22 cellular contexts compared by ENCODE assay signal in the genomic region with DNA sequence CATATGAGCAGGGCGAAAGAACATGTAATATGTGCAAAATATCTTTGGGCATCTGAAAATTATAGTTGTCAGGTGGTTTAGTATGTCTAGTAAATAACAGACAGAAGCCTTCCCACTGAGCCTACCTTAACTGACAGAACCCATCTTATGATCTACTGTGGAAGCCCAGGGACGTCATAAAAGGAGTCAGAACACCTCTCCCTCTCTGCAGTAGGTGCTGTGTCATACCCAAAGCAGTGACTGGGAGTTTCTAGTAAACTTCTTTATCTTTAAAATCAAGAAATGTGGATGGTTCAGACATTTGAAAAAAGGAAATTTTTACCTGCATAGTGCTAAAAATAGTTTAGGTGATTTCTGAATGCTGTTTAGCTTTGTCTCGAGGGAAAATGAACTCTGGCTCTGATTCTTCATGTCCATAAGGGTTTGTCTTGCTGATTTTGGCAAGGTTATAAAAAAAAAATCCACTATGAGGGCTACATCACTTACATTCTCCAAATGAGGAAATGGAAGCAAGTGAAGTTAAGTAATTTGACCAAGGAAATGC.
"Had no signal": no experiment of that assay in that cellular context is flagged by ENCODE, and none has a peak within 500 bp of the region (broad histone marks: within the 10 kb centered on the region; RNA-seq: fewer than 3 reads in every experiment).

No MANE protein-coding gene starts in this region.

- H3K27me3 ChIP-seq: adrenal gland, ascending aorta, dorsolateral prefrontal cortex, hepatocyte, left lung, ovary, right atrium auricular region, upper lobe of left lung had no signal

- H3K79me2 ChIP-seq: hepatocyte had no signal

- ATAC-seq: activated CD8-positive, alpha-beta T cell treated with anti-CD3 and anti-CD28 coated beads, Interleukin-2, amount 10 ng/mL, durations not matched to agents 7 days and 5 days; effector memory CD8-positive, alpha-beta T cell; esophagus mucosa; left lung; natural killer cell; psoas muscle had no signal

- H3K4me2 ChIP-seq: hepatocyte had no signal

- H3K9me3 ChIP-seq: adrenal gland, ascending aorta, left lung, ovary, psoas muscle, right atrium auricular region, thoracic aorta, upper lobe of left lung had no signal

- DNase-seq: activated CD4-positive, alpha-beta T cell treated with anti-CD3 and anti-CD28 coated beads, Interleukin-2, amount 50 U/mL, for 1 hour; activated CD8-positive, alpha-beta T cell treated with anti-CD3 and anti-CD28 coated beads, Interleukin-2, amount 10 ng/mL, durations not matched to agents 7 days and 5 days; activated naive CD4-positive, alpha-beta T cell; adrenal gland; dorsolateral prefrontal cortex; effector memory CD8-positive, alpha-beta T cell; glutamatergic neuron; immature natural killer cell; left lung; midbrain; natural killer cell; ovary; psoas muscle; stimulated activated CD4-positive, alpha-beta T cell treated with anti-CD3 and anti-CD28 coated beads, Interleukin-4, amount 100 ng/mL, for 24 hours; stimulated activated naive CD4-positive, alpha-beta T cell treated with Interleukin-2 at 50 U/mL for 16 hours; upper lobe of left lung had no signal

- H3K4me1 ChIP-seq: adrenal gland, ascending aorta, left lung, psoas muscle, right atrium auricular region, upper lobe of left lung had no signal

- H3K27ac ChIP-seq: adrenal gland, ascending aorta, dorsolateral prefrontal cortex, hepatocyte, left lung, ovary, psoas muscle, right atrium auricular region, thoracic aorta, upper lobe of left lung, VCaP had no signal

- H3K36me3 ChIP-seq: adrenal gland, ascending aorta, left lung, ovary, right atrium auricular region, thoracic aorta, upper lobe of left lung had no signal

- H3K4me3 ChIP-seq: adrenal gland, ascending aorta, dorsolateral prefrontal cortex, hepatocyte, left lung, ovary, psoas muscle, right atrium auricular region, thoracic aorta, upper lobe of left lung had no signal

- H2AFZ ChIP-seq: hepatocyte had no signal
